Comparison of ENCODE assay signal across 22 cellular contexts in the genomic region with DNA sequence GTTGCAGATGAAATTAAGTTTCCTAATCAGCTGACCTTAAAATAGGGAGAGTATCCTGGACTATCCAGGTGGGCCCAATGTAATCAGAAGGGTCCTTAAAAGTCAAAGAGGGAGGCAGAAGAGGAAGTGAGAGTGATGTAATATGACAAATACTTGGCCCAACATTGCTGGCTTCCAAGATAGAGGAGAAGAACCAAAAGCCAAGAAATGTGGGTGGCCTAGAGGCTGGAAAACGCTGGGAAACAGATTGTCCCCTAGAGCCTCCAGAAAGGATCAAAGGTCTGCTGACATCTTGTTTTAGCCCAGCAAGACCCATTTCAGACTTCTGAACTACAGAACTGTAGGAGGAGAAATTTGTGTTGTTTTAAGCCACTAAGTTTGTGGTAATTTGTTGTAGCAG.
"Had no signal": no experiment of that assay in that cellular context is flagged by ENCODE, and none has a peak within 500 bp of the region (broad histone marks: within the 10 kb centered on the region; RNA-seq: fewer than 3 reads in every experiment).

No MANE protein-coding gene starts in this region.

- H3K36me3 ChIP-seq: lower lobe of right lung, prostate gland, sigmoid colon, tibial nerve, upper lobe of right lung, vagina had no signal

- ATAC-seq: left lobe of liver; lower lobe of right lung; natural killer cell treated with Interleukin-12 subunit alpha and Interleukin-12 subunit beta and Interleukin-15 and Interleukin-18, amount 100 ng/mL, for 72 hours; stimulated activated naive B cell treated with anti-CD40 and anti-IgM and Interleukin-4, amounts not matched to agents 10 μg/mL and 1 μg/mL and 100 μg/mL, for 72 hours; stimulated activated naive CD8-positive, alpha-beta T cell treated with anti-CD3 and anti-CD28 coated beads, Interleukin-15, amount 100 ng/mL, for 72 hours; upper lobe of right lung had no signal

- H3K9me3 ChIP-seq: prostate gland, sigmoid colon, testis, tibial nerve, upper lobe of right lung, vagina had no signal

- H3K27me3 ChIP-seq: sigmoid colon, testis, tibial nerve, upper lobe of right lung, vagina had no signal

- H3K4me1 ChIP-seq: lower lobe of right lung, parathyroid adenoma, prostate gland, sigmoid colon, testis, tibial nerve, upper lobe of right lung, vagina had no signal

- H3K4me3 ChIP-seq: coronary artery, lower lobe of right lung, prostate gland, sigmoid colon, skin epidermis, testis, tibial nerve, upper lobe of right lung, vagina had no signal

- H3K27ac ChIP-seq: coronary artery, lower lobe of right lung, parathyroid adenoma, prostate gland, sigmoid colon, skin epidermis, testis, tibial nerve, upper lobe of right lung, vagina had no signal

- DNase-seq: effector CD4-positive, alpha-beta T cell; endodermal cell; foreskin melanocyte; head of caudate nucleus; hippocampal formation; lower lobe of right lung; midbrain; sigmoid colon; stimulated activated CD4-positive, alpha-beta T cell treated with anti-CD3 and anti-CD28 coated beads, Interleukin-2, amount 100 ng/mL, for 24 hours; stimulated activated CD4-positive, alpha-beta T cell treated with anti-CD3 and anti-CD28 coated beads, Interleukin-4, amount 100 ng/mL, for 4 hours; stimulated activated naive B cell treated with anti-CD40 and anti-IgM and Interleukin-4, amounts not matched to agents 10 μg/mL and 1 μg/mL and 100 μg/mL, for 72 hours; stimulated activated naive CD8-positive, alpha-beta T cell treated with anti-CD3 and anti-CD28 coated beads, Interleukin-15, amount 100 ng/mL, for 72 hours; testis; upper lobe of right lung had no signal
